12 cellular contexts compared by ENCODE assay signal in genomic region chr17:21282850-21283249, GRCh38. TPM values are rescaled to one million over a fixed set of nuclear protein-coding genes. Genes with fewer than 3 reads are reported as not detected.
DNase-seq lines count a peak whose midpoint lies in the region; FAIRE-seq and TF ChIP-seq lines count a peak whose summit lies in the region.
"Had no signal": no experiment of that assay in that cellular context is flagged by ENCODE, and none has a peak within 500 bp of the region (broad histone marks: within the 10 kb centered on the region; RNA-seq: fewer than 3 reads in every experiment).

No MANE protein-coding gene starts in this region.

- TF ChIP-seq CTCF in endothelial cell of umbilical vein (IDR thresholded peaks at IDR 0.05; ENCODE audit: extremely low read depth in 1 of 2, insufficient read depth in 1 of 2, low read depth in 1 of 2, low read length in 2 of 2) (no peak), neutrophil (IDR thresholded peaks at IDR 0.05) (no peak), MCF 10A (IDR thresholded peaks at IDR 0.05; ENCODE audit: unreplicated experiment) (no peak)

- intact Hi-C loops in endothelial cell of umbilical vein (cut with micrococcal nuclease) (no loop called here), MCF 10A (cut with micrococcal nuclease) (loop anchor here (2.0 kb wide), 1 partner anchor 164 kb away; no protein-coding TSS in a partner anchor)

- POLR2A ChIA-PET in CD8-positive, alpha-beta memory T cell (lab: Charles Lee): no interaction called here
- POLR2A ChIA-PET in endothelial cell of umbilical vein (lab: Charles Lee) (no interaction called here), MCF 10A (lab: Yijun Ruan, JAX) (interaction anchor here (0.8 to 1.2 kb wide), 3 partner anchors 20 to 241 kb away, joined by 5 to 7 read pairs (median 5); partner anchors contain the start of gene USP22)

- peaks cover 0 to 20% (median 0%) of the 10 kb centered on the region in 3 donors for H3K36me3 Mint-ChIP-seq in CD8-positive, alpha-beta memory T cell
- H3K36me3 Mint-ChIP-seq in MCF 10A (ENCODE audit: insufficient read depth, unreplicated experiment): no peaks in the 10 kb centered on the region

- CTCF ChIA-PET in CD8-positive, alpha-beta memory T cell (lab: Charles Lee): interaction anchor here (3.0 kb wide), 1 partner anchor 230 kb away, joined by 29 read pairs; no protein-coding TSS in a partner anchor
- CTCF ChIA-PET in endothelial cell of umbilical vein (lab: Charles Lee): interaction anchor here (1.0 to 9.0 kb wide), 3 partner anchors 9 to 230 kb away, joined by 6 to 71 read pairs (median 68); no protein-coding TSS in a partner anchor
- CTCF ChIA-PET in MCF 10A (lab: Yijun Ruan, JAX): interaction anchor here (0.6 to 2.8 kb wide), 3 partner anchors 23 to 239 kb away, joined by 3 to 22 read pairs (median 5); no protein-coding TSS in a partner anchor

- no peak for TF ChIP-seq POLR2A in endothelial cell of umbilical vein (IDR thresholded peaks at IDR 0.05; ENCODE audit: low read depth, low read length)

- no peak overlapping the region for H2AFZ ChIP-seq in ACC112 (ENCODE audit: low read length, unreplicated experiment)
- no peak overlapping the region for H2AFZ ChIP-seq in endothelial cell of umbilical vein (ENCODE audit: low read depth, low read length)

- BruUV-seq in endothelial cell of umbilical vein (replicated peaks; lab: Mats Ljungman, UMichigan): no TSS peak
- BruUV-seq in MCF 10A (replicated peaks; lab: Mats Ljungman, UMichigan): no TSS peak

- H3K27ac Mint-ChIP-seq in CD8-positive, alpha-beta memory T cell: peak overlapping the region in 6 of 8 donors; percentile 71 to 99 (median 92)
- H3K27ac Mint-ChIP-seq in MCF 10A (ENCODE audit: low read depth, unreplicated experiment): no peak overlapping the region

- H4K20me1 ChIP-seq in endothelial cell of umbilical vein (replicated peaks; ENCODE audit: control insufficient read depth, extremely low read depth, insufficient read depth, low read length): no peaks in the 10 kb centered on the region

- H3K27me3 Mint-ChIP-seq in CD8-positive, alpha-beta memory T cell: peaks cover 0 to 1% of the 10 kb centered on the region in 2 donors
- H3K27me3 Mint-ChIP-seq in MCF 10A (ENCODE audit: insufficient read depth, unreplicated experiment): no peaks in the 10 kb centered on the region

- peak overlapping the region; percentile 65 to 98 (median 87) for H3K4me3 Mint-ChIP-seq in CD8-positive, alpha-beta memory T cell
- no peak overlapping the region for H3K4me3 Mint-ChIP-seq in MCF 10A (ENCODE audit: unreplicated experiment)

- H3K9me3 ChIP-seq in CD8-positive, alpha-beta memory T cell (ENCODE audit: low read length): no peaks in the 10 kb centered on the region
- H3K9me3 ChIP-seq in endothelial cell of umbilical vein (replicated peaks; ENCODE audit: control insufficient read depth, insufficient read depth, low read length) (no peaks in the 10 kb centered on the region), neutrophil (no peaks in the 10 kb centered on the region)

- no peak overlapping the region for H3K9ac ChIP-seq in endothelial cell of umbilical vein (replicated peaks; ENCODE audit: extremely low read depth, insufficient read depth, low read length)

- peaks cover 51 to 62% (median 54%) of the 10 kb centered on the region in 3 donors for H3K4me1 Mint-ChIP-seq in CD8-positive, alpha-beta memory T cell
- H3K4me1 Mint-ChIP-seq in MCF 10A (ENCODE audit: insufficient read depth, unreplicated experiment): peaks cover 45% of the 10 kb centered on the region

- H3K4me3 ChIP-seq in ACC112 (ENCODE audit: low read depth, low read length) (no peak overlapping the region), endothelial cell of umbilical vein (replicated peaks in 1 of 3; ENCODE audit: insufficient read depth in 1 of 3, low read depth in 1 of 3, low read length in 3 of 3) (no peak overlapping the region), neutrophil (ENCODE audit: low read depth in 1 of 2, low read length in 1 of 2) (peak overlapping the region; percentile 83 to 93)
- no peak overlapping the region for H3K4me3 ChIP-seq in CD8-positive, alpha-beta memory T cell (ENCODE audit: low read length)

- H3K27ac ChIP-seq in ACC112 (ENCODE audit: low read depth, low read length) (peak overlapping the region; percentile 83), endothelial cell of umbilical vein (ENCODE audit: insufficient read depth, low read depth, low read length) (peak overlapping the region; percentile 21), neutrophil (peak overlapping the region; percentile 100)
- no peak overlapping the region for H3K27ac ChIP-seq in CD8-positive, alpha-beta memory T cell (ENCODE audit: low read depth, low read length)
- H3K27ac ChIP-seq: HL-60 had no signal

- H3K4me1 ChIP-seq in ACC112 (ENCODE audit: control insufficient read depth, insufficient read depth, low read length, unreplicated experiment) (peaks cover 39% of the 10 kb centered on the region), endothelial cell of umbilical vein (ENCODE audit: control insufficient read depth, extremely low read depth, insufficient read depth, low read length) (peaks cover 40% of the 10 kb centered on the region), neutrophil (ENCODE audit: control insufficient read depth in 1 of 2, insufficient read depth in 1 of 2, low read depth in 1 of 2, low read length in 1 of 2) (peaks cover 72 to 80% of the 10 kb centered on the region in 2 experiments)
- peaks cover 52% of the 10 kb centered on the region for H3K4me1 ChIP-seq in CD8-positive, alpha-beta memory T cell (ENCODE audit: insufficient read depth, low read length)

- H3K36me3 ChIP-seq in ACC112 (ENCODE audit: insufficient read depth, low read length): no peaks in the 10 kb centered on the region
- no peaks in the 10 kb centered on the region for H3K36me3 ChIP-seq in CD8-positive, alpha-beta memory T cell (ENCODE audit: insufficient read depth, low read length)
- H3K36me3 ChIP-seq in endothelial cell of umbilical vein (ENCODE audit: control insufficient read depth in 2 of 2, extremely low read depth in 1 of 2, insufficient read depth in 2 of 2, low read length in 2 of 2): no peaks in the 10 kb centered on the region
- H3K36me3 ChIP-seq in neutrophil: no peaks in the 10 kb centered on the region

- H3K9me1 ChIP-seq in endothelial cell of umbilical vein (replicated peaks; ENCODE audit: control insufficient read depth, extremely low read depth, insufficient read depth, low read length): no peaks in the 10 kb centered on the region

- FAIRE-seq in endothelial cell of umbilical vein (lab: Jason Lieb, UNC): no peak

- H3K79me2 ChIP-seq in ACC112 (ENCODE audit: control insufficient read depth, insufficient read depth, low read length, unreplicated experiment): peaks cover 30% of the 10 kb centered on the region
- peaks cover 26% of the 10 kb centered on the region for H3K79me2 ChIP-seq in endothelial cell of umbilical vein (ENCODE audit: control insufficient read depth, insufficient read depth, low read length)

- DNase-seq in CD8-positive, alpha-beta memory T cell: no peak
- DNase-seq in endothelial cell of umbilical vein (ENCODE audit: low read depth, low spot score): no peak
- no peak for DNase-seq in NCI-H226
- DNase-seq in stimulated activated CD4-positive, alpha-beta T cell treated with anti-CD3 and anti-CD28 coated beads, Interleukin-12 subunit alpha, Interleukin-12 subunit beta, amount 100 ng/mL, for 4 hours: no peak
- DNase-seq in MCF 10A (ENCODE audit: unreplicated experiment): no peak
- no peak for DNase-seq in KBM-7
- DNase-seq: COR-L47, NCI-H748 treated with DMSO at 0.1 percent for 48 hours, SIG-M5 had no signal

- no peak overlapping the region for H3K4me2 ChIP-seq in endothelial cell of umbilical vein (ENCODE audit: insufficient read depth, low read length)

- dilution Hi-C loops in endothelial cell of umbilical vein (cut with MboI; ENCODE audit: extremely low pct_ligation_motif_present, low sequenced_read_pairs): no loop called here

- H3K27me3 ChIP-seq in ACC112 (ENCODE audit: insufficient read depth, low read length): no peaks in the 10 kb centered on the region
- H3K27me3 ChIP-seq in CD8-positive, alpha-beta memory T cell (ENCODE audit: insufficient read depth, low read length, poor library complexity, severe bottlenecking): no peaks in the 10 kb centered on the region
- H3K27me3 ChIP-seq in endothelial cell of umbilical vein (ENCODE audit: control insufficient read depth in 2 of 2, insufficient read depth in 2 of 2, low read length in 2 of 2): no peaks in the 10 kb centered on the region
- no peaks in the 10 kb centered on the region for H3K27me3 ChIP-seq in neutrophil

- H3K9me3 Mint-ChIP-seq in CD8-positive, alpha-beta memory T cell: no peaks in the 10 kb centered on the region
- H3K9me3 Mint-ChIP-seq in MCF 10A (ENCODE audit: unreplicated experiment): no peaks in the 10 kb centered on the region

- in situ Hi-C loops in KBM-7 (cut with MboI; ENCODE audit: low pct_unique_long_range_greater_than_20kb, low sequenced_read_pairs): no loop called here

TF ChIP-seq in endothelial cell of umbilical vein, 7 proteins besides CTCF, POLR2A, EP300 and RAD21 (continues in another document):
- no peak for TF ChIP-seq GATA2 (IDR thresholded peaks at IDR 0.05; ENCODE audit: insufficient read depth, insufficient read length, low read depth, low read length)

RNA-seq across cellular contexts. Expression of gene MAP2K3, which starts 1.7 kb away (rescaled TPM):
- 100 to 1,000 TPM; 139 to 150 TPM for total RNA-seq in CD8-positive, alpha-beta memory T cell
- 99.8 TPM for polyA plus RNA-seq in CD8-positive, alpha-beta memory T cell
- total RNA-seq in endothelial cell of umbilical vein (33.2 and 36.3 TPM in 2 replicates), MCF 10A (2022) (25.7 and 45.2 TPM in 2 replicates)
- 13.5 and 15.3 TPM in 2 replicates for polyA plus RNA-seq in endothelial cell of umbilical vein
- polyA plus RNA-seq in endothelial cell of umbilical vein (2011; cell fraction: cytosol; rRNA removed): 18.8 and 18.9 TPM in 2 replicates
- polyA plus RNA-seq in endothelial cell of umbilical vein (2011; cell fraction: nucleus; rRNA removed): 17.6 and 18.2 TPM in 2 replicates
- polyA plus RNA-seq in endothelial cell of umbilical vein (2012): 34.8 and 38.0 TPM in 2 replicates
- polyA minus RNA-seq in endothelial cell of umbilical vein: 9.7 and 9.8 TPM in 2 replicates
- 15.7 TPM for polyA minus RNA-seq in endothelial cell of umbilical vein (2011; cell fraction: cytosol; rRNA and poly(A)+ RNA removed)
- polyA minus RNA-seq in endothelial cell of umbilical vein (2011; cell fraction: nucleus; rRNA and poly(A)+ RNA removed): 9.1 and 15.9 TPM in 2 replicates

RNA-seq across cellular contexts. Expression of gene NATD1, which starts 29.6 kb away (rescaled TPM):
- total RNA-seq in CD8-positive, alpha-beta memory T cell: 1 to 10 TPM; 2.7 to 2.8 TPM
- polyA plus RNA-seq in CD8-positive, alpha-beta memory T cell: 3.0 TPM
- total RNA-seq in endothelial cell of umbilical vein: 7.2 and 8.1 TPM in 2 replicates
- 6.9 and 7.0 TPM in 2 replicates for polyA plus RNA-seq in endothelial cell of umbilical vein
- 6.2 and 7.6 TPM in 2 replicates for polyA plus RNA-seq in endothelial cell of umbilical vein (2011; cell fraction: cytosol; rRNA removed)
- 4.6 and 5.3 TPM in 2 replicates for polyA plus RNA-seq in endothelial cell of umbilical vein (2011; cell fraction: nucleus; rRNA removed)
- polyA plus RNA-seq in endothelial cell of umbilical vein (2012): 4.0 and 7.0 TPM in 2 replicates
- polyA minus RNA-seq in endothelial cell of umbilical vein: 6.2 and 6.7 TPM in 2 replicates
- 1.5 TPM for polyA minus RNA-seq in endothelial cell of umbilical vein (2011; cell fraction: cytosol; rRNA and poly(A)+ RNA removed)
- polyA minus RNA-seq in endothelial cell of umbilical vein (2011; cell fraction: nucleus; rRNA and poly(A)+ RNA removed): 2.9 and 4.6 TPM in 2 replicates
- 2.3 and 2.5 TPM in 2 replicates for total RNA-seq in MCF 10A (2022)

Comparison
In these comparisons a context has a peak if more than half of its experiments do, and no peak if none do; other contexts are left out.
1. H3K4me3 ChIP-seq: peak in neutrophil (2 of 2); none in ACC112 (single experiment), CD8-positive, alpha-beta memory T cell (single experiment) and endothelial cell of umbilical vein (0 of 3).